ENCODE assay signal across 31 cellular contexts in genomic region chr7:1444925-1445322, GRCh38.
"Had no signal": no experiment of that assay in that cellular context is flagged by ENCODE, and none has a peak within 500 bp of the region (broad histone marks: within the 10 kb centered on the region; RNA-seq: fewer than 3 reads in every experiment).

No MANE protein-coding gene starts in this region.

- H3K27ac ChIP-seq: ovary, parathyroid adenoma, psoas muscle, skin epidermis, suprapubic skin, thoracic aorta, thyroid gland, upper lobe of left lung, uterus had no signal

- H3K4me1 ChIP-seq: parathyroid adenoma, psoas muscle, thyroid gland, uterus had no signal

- DNase-seq: naive B cell; naive thymus-derived CD8-positive, alpha-beta T cell; nephron progenitor cell; occipital lobe; ovary; posterior cingulate gyrus; psoas muscle; right cardiac atrium; spleen; stimulated activated CD4-positive, alpha-beta T cell treated with anti-CD3 and anti-CD28 coated beads, Interleukin-12 subunit alpha, Interleukin-12 subunit beta, amount 100 ng/mL, for 4 hours; stimulated activated CD4-positive, alpha-beta T cell treated with anti-CD3 and anti-CD28 coated beads, Interleukin-1b, Interleukin-23, amount 100 ng/mL, for 48 hours; stimulated activated CD4-positive, alpha-beta T cell treated with anti-CD3 and anti-CD28 coated beads, Interleukin-4, amount 100 ng/mL, for 1 hour; stimulated activated CD4-positive, alpha-beta T cell treated with anti-CD3 and anti-CD28 coated beads, Interleukin-4, amount 100 ng/mL, for 4 hours; stimulated activated CD8-positive, alpha-beta memory T cell treated with anti-CD3 and anti-CD28 coated beads, Interleukin-4, amount 100 ng/mL, for 48 hours; stimulated activated naive CD4-positive, alpha-beta T cell; stimulated activated naive CD8-positive, alpha-beta T cell treated with anti-CD3 and anti-CD28 coated beads, Interleukin-15, amount 100 ng/mL, for 72 hours; stimulated activated naive CD8-positive, alpha-beta T cell treated with anti-CD3 and anti-CD28 coated beads, Interleukin-15, Interleukin-2, amounts not matched to agents 100 U/mL and 50 U/mL, for 24 hours; substantia nigra; thyroid gland; trophoblast cell; uterus had no signal

- H3K27me3 ChIP-seq: ovary, spleen, suprapubic skin, thyroid gland, tibial nerve, upper lobe of left lung, uterus had no signal

- H3K9me3 ChIP-seq: ovary, psoas muscle, spleen, suprapubic skin, thoracic aorta, thyroid gland, tibial nerve, upper lobe of left lung, uterus had no signal

- H3K36me3 ChIP-seq: ovary, thoracic aorta, thyroid gland, uterus had no signal

- H3K4me3 ChIP-seq: ovary, psoas muscle, skin epidermis, smooth muscle cell, spleen, suprapubic skin, thoracic aorta, thyroid gland, tibial nerve, upper lobe of left lung, uterus had no signal

- ATAC-seq: naive thymus-derived CD8-positive, alpha-beta T cell; natural killer cell treated with Interleukin-12 subunit alpha and Interleukin-12 subunit beta and Interleukin-15 and Interleukin-18, amount 100 ng/mL, for 72 hours; psoas muscle; right cardiac atrium; sciatic nerve; stimulated activated memory B cell treated with anti-CD40 and anti-IgM and Interleukin-4, amounts not matched to agents 10 μg/mL and 1 μg/mL and 100 μg/mL, for 72 hours; stimulated activated naive CD8-positive, alpha-beta T cell treated with anti-CD3 and anti-CD28 coated beads, Interleukin-15, amount 100 ng/mL, for 72 hours; stimulated activated naive CD8-positive, alpha-beta T cell treated with anti-CD3 and anti-CD28 coated beads, Interleukin-15, Interleukin-2, amounts not matched to agents 100 U/mL and 50 U/mL, for 24 hours had no signal
